ENCODE assay signal across 22 cellular contexts in the genomic region with DNA sequence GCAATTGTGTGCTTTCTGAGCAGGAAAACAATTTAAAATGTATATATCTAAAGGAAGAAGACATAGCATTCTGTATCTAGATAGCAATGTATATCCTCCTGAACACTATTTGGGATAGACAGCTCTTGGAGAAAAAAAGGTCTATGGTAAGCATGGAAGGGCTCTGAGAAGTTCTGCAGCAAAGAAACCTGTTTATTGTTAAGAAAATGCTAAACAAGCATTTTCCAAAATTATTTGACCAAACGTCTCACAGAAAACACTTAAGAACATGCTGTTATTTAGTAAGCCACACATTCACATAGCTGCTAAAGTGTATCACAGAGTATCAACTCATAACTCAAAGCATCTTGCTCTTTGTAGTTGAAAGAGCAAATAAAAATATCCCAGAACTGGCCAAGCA.
"Had no signal": no experiment of that assay in that cellular context is flagged by ENCODE, and none has a peak within 500 bp of the region (broad histone marks: within the 10 kb centered on the region; RNA-seq: fewer than 3 reads in every experiment).

No MANE protein-coding gene starts in this region.

- H3K4me3 ChIP-seq: gastroesophageal sphincter, heart left ventricle, spleen, tibial nerve, uterus had no signal

- H3K36me3 ChIP-seq: brain microvascular endothelial cell, gastroesophageal sphincter, heart left ventricle, spleen, tibial nerve, uterus had no signal

- H3K4me3 Mint-ChIP-seq: activated CD4-positive, alpha-beta T cell treated with anti-CD3 and anti-CD28 coated beads, Interleukin-2, amount 10 ng/mL, durations not matched to agents 24 days and 14 days; activated CD8-positive, alpha-beta T cell treated with anti-CD3 and anti-CD28 coated beads for 36 hours; activated naive CD8-positive, alpha-beta T cell treated with anti-CD3 and anti-CD28 coated beads for 36 hours; activated T-helper 17 cell treated with anti-CD3 and anti-CD28 coated beads, Interleukin-2, amount 50 U/mL, for 72 hours; naive thymus-derived CD4-positive, alpha-beta T cell; stimulated activated memory B cell treated with anti-CD40 and anti-IgM and Interleukin-4, amounts not matched to agents 10 μg/mL and 1 μg/mL and 100 μg/mL, for 72 hours; T-cell had no signal

- H3K27ac Mint-ChIP-seq: activated CD4-positive, alpha-beta T cell treated with anti-CD3 and anti-CD28 coated beads, Interleukin-2, amount 10 ng/mL, durations not matched to agents 24 days and 14 days; activated CD8-positive, alpha-beta T cell treated with anti-CD3 and anti-CD28 coated beads for 36 hours; activated naive CD8-positive, alpha-beta T cell treated with anti-CD3 and anti-CD28 coated beads for 36 hours; activated T-helper 17 cell treated with anti-CD3 and anti-CD28 coated beads, Interleukin-2, amount 50 U/mL, for 72 hours; naive thymus-derived CD4-positive, alpha-beta T cell; stimulated activated memory B cell treated with anti-CD40 and anti-IgM and Interleukin-4, amounts not matched to agents 10 μg/mL and 1 μg/mL and 100 μg/mL, for 72 hours; T-cell had no signal

- H3K4me1 Mint-ChIP-seq: activated CD4-positive, alpha-beta T cell treated with anti-CD3 and anti-CD28 coated beads, Interleukin-2, amount 10 ng/mL, durations not matched to agents 24 days and 14 days; activated naive CD8-positive, alpha-beta T cell treated with anti-CD3 and anti-CD28 coated beads for 36 hours; activated T-helper 17 cell treated with anti-CD3 and anti-CD28 coated beads, Interleukin-2, amount 50 U/mL, for 72 hours; naive thymus-derived CD4-positive, alpha-beta T cell; T-cell had no signal

- DNase-seq: activated CD4-positive, alpha-beta T cell treated with anti-CD3 and anti-CD28 coated beads, Interleukin-2, amount 10 ng/mL, durations not matched to agents 24 days and 14 days; activated CD8-positive, alpha-beta T cell treated with anti-CD3 and anti-CD28 coated beads for 36 hours; activated naive CD4-positive, alpha-beta T cell; activated naive CD8-positive, alpha-beta T cell treated with anti-CD3 and anti-CD28 coated beads for 36 hours; activated T-cell treated with anti-CD3 and anti-CD28 coated beads, Interleukin-2, amount 50 U/mL, for 1 hour; amniotic stem cell; brain microvascular endothelial cell; cerebellar nuclear complex; cortex of kidney; heart left ventricle; left ventricle myocardium superior; naive thymus-derived CD4-positive, alpha-beta T cell; spleen; stimulated activated CD4-positive, alpha-beta T cell treated with anti-CD3 and anti-CD28 coated beads, Interleukin-4, amount 100 ng/mL, for 4 hours; T-cell; T1000; uterus had no signal

- H3K4me1 ChIP-seq: parathyroid adenoma had no signal

- H3K27me3 Mint-ChIP-seq: activated CD8-positive, alpha-beta T cell treated with anti-CD3 and anti-CD28 coated beads for 36 hours; stimulated activated memory B cell treated with anti-CD40 and anti-IgM and Interleukin-4, amounts not matched to agents 10 μg/mL and 1 μg/mL and 100 μg/mL, for 72 hours had no signal

- H3K9me3 ChIP-seq: gastroesophageal sphincter, heart left ventricle, spleen, tibial nerve, uterus had no signal

- H2AFZ ChIP-seq: parathyroid adenoma had no signal

- H3K27me3 ChIP-seq: brain microvascular endothelial cell, gastroesophageal sphincter, heart left ventricle, spleen, tibial nerve, uterus had no signal

- ATAC-seq: activated CD8-positive, alpha-beta T cell treated with anti-CD3 and anti-CD28 coated beads for 36 hours; activated T-helper 17 cell treated with anti-CD3 and anti-CD28 coated beads, Interleukin-2, amount 50 U/mL, for 72 hours; gastroesophageal sphincter; heart left ventricle; naive thymus-derived CD4-positive, alpha-beta T cell; stimulated activated memory B cell treated with anti-CD40 and anti-IgM and Interleukin-4, amounts not matched to agents 10 μg/mL and 1 μg/mL and 100 μg/mL, for 72 hours; T-cell had no signal

- H3K9me3 Mint-ChIP-seq: activated CD4-positive, alpha-beta T cell treated with anti-CD3 and anti-CD28 coated beads, Interleukin-2, amount 10 ng/mL, durations not matched to agents 24 days and 14 days; activated CD8-positive, alpha-beta T cell treated with anti-CD3 and anti-CD28 coated beads for 36 hours; activated naive CD8-positive, alpha-beta T cell treated with anti-CD3 and anti-CD28 coated beads for 36 hours; activated T-helper 17 cell treated with anti-CD3 and anti-CD28 coated beads, Interleukin-2, amount 50 U/mL, for 72 hours; naive thymus-derived CD4-positive, alpha-beta T cell; stimulated activated memory B cell treated with anti-CD40 and anti-IgM and Interleukin-4, amounts not matched to agents 10 μg/mL and 1 μg/mL and 100 μg/mL, for 72 hours; T-cell had no signal

- H3K9ac ChIP-seq: parathyroid adenoma had no signal

- H3K36me3 Mint-ChIP-seq: activated naive CD8-positive, alpha-beta T cell treated with anti-CD3 and anti-CD28 coated beads for 36 hours; naive thymus-derived CD4-positive, alpha-beta T cell; stimulated activated memory B cell treated with anti-CD40 and anti-IgM and Interleukin-4, amounts not matched to agents 10 μg/mL and 1 μg/mL and 100 μg/mL, for 72 hours; T-cell had no signal
